1 cellular context compared by ENCODE assay signal in the genomic region with DNA sequence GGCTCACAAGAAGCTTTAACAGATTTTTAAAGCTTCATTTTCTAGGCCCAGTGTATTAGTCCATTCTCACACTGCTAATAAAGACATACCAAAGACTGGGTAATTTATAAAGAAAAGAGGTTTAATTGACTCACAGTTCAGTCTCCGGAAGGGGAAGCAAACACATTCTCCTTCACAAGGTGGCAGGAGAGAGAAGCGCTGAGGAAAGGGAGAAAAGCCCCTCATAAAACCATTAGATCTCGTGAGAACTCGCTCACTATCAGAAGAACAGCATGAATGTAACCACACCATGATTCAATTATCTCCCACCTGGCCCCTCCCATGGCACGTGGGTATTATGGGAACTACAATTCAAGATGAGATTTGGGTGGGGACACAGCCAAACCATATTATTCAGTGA.
TF ChIP-seq lines count a peak whose summit lies in the region.

No MANE protein-coding gene starts in this region.

TF ChIP-seq in K562, 482 proteins besides CTCF, POLR2A, EP300 and RAD21:
- peak; percentile 44; the same call in 1 of the 2 replicates for TF ChIP-seq CC2D1A (IDR thresholded peaks at IDR 0.05)
